In genomic region chr7:94395141-94396041, GRCh38 we compare ENCODE assay signal across 8 cellular contexts. TPM values are rescaled to one million over a fixed set of nuclear protein-coding genes. Genes with fewer than 3 reads are reported as not detected.
DNase-seq lines count a peak whose midpoint lies in the region; TF ChIP-seq lines count a peak whose summit lies in the region.

No MANE protein-coding gene starts in this region.

- H3K4me3 Mint-ChIP-seq in H9 = peak overlapping the region; percentile 69 to 84
- H3K4me3 Mint-ChIP-seq in chondrocyte (ENCODE audit: unreplicated experiment) = peak overlapping the region; percentile 98

- H3K79me2 ChIP-seq in H9 (ENCODE audit: insufficient read depth, low read length) = no peaks in the 10 kb centered on the region
- H3K79me2 ChIP-seq in KMS-11 (ENCODE audit: insufficient read depth, low read depth) = no peaks in the 10 kb centered on the region

- H3K4me2 ChIP-seq in H9 (ENCODE audit: insufficient read depth, insufficient read length, low read length) (peak overlapping the region; percentile 88), KMS-11 (no peak overlapping the region)

- H2BK20ac ChIP-seq in H9 (ENCODE audit: low read depth, low read length, poor library complexity, severe bottlenecking) = no peak overlapping the region

- H3K14ac ChIP-seq in H9 (ENCODE audit: insufficient read depth, low read length) = no peak overlapping the region; the same call in 1 of the 2 replicates

- H2AFZ ChIP-seq in H9 (ENCODE audit: low read length) (peak overlapping the region; percentile 98), KMS-11 (ENCODE audit: low read depth) (no peak overlapping the region)

- H3K27ac ChIP-seq in H9 (ENCODE audit: insufficient read length, low read depth, low read length) (no peak overlapping the region), KMS-11 (no peak overlapping the region)

- H3K56ac ChIP-seq in H9 (ENCODE audit: insufficient read length, low read depth, low read length) = no peak overlapping the region

- H2BK12ac ChIP-seq in H9 (ENCODE audit: insufficient read length, low read depth, low read length) = no peak overlapping the region

- H3K23ac ChIP-seq in H9 (ENCODE audit: insufficient read length, low read depth, low read length) = no peak overlapping the region

- H3K4me3 ChIP-seq in KMS-11 (IDR thresholded peaks at IDR 0.05; ENCODE audit: insufficient read depth, low read depth, low read length) = no peak overlapping the region

- no peaks in the 10 kb centered on the region for H3K27me3 ChIP-seq in H9 (ENCODE audit: insufficient read depth, low read length)
- no peaks in the 10 kb centered on the region for H3K27me3 ChIP-seq in KMS-11 (ENCODE audit: insufficient read depth, low read depth)

- H3K9me3 ChIP-seq in H9 (ENCODE audit: control insufficient read depth, low read depth, low read length) = no peaks in the 10 kb centered on the region

- H3K27ac Mint-ChIP-seq in H9 (peak overlapping the region in 1 of 3 experiments; percentile 28; a peak in 2 of 7 replicates), chondrocyte (ENCODE audit: unreplicated experiment) (peak overlapping the region; percentile 100)

- H4K91ac ChIP-seq in H9 (ENCODE audit: insufficient read length, low read depth, low read length) = no peak overlapping the region

- H3K4me1 Mint-ChIP-seq in H9 (peaks cover 38 to 44% of the 10 kb centered on the region in 2 experiments), chondrocyte (ENCODE audit: low read depth) (peaks cover 40% of the 10 kb centered on the region)

- WGBS in H9 (ENCODE audit: extremely low coverage, insufficient read length, low lambda C conversion rate) = no CpG with 5 or more reads among the region's 14 CpGs

- peak overlapping the region; percentile 51 for H3K18ac ChIP-seq in H9 (ENCODE audit: insufficient read length, low read depth, low read length)

- H2BK5ac ChIP-seq in H9 (ENCODE audit: insufficient read length, low read length) = no peak overlapping the region

- no peak overlapping the region for H4K8ac ChIP-seq in H9 (replicated peaks; ENCODE audit: insufficient read length, low read depth, low read length)

- TF ChIP-seq CTCF in H9 (conservative IDR thresholded peaks at IDR 0.05) = peak; percentile 91
- TF ChIP-seq CTCF in KMS-11 (conservative IDR thresholded peaks at IDR 0.05; ENCODE audit: low read depth, low read length) = peak; percentile 89
- peak; percentile 94 for TF ChIP-seq CTCF in chondrocyte (IDR thresholded peaks at IDR 0.05)

- no peak overlapping the region for H2AK5ac ChIP-seq in H9 (ENCODE audit: insufficient read length, low read length)

- H3T11ph ChIP-seq in H9 (ENCODE audit: low read length) = no peak overlapping the region

- H3K9ac ChIP-seq in H9 (ENCODE audit: extremely low read depth, insufficient read length, low read length) = peak overlapping the region; percentile 55
- H3K9ac ChIP-seq in KMS-11 = no peak overlapping the region

- H3K36me3 Mint-ChIP-seq in H9 (ENCODE audit: insufficient read depth in 1 of 3, low read depth in 3 of 3) = peaks cover 0 to 14% (median 0%) of the 10 kb centered on the region in 3 experiments; a peak in 2 of 7 replicates
- H3K36me3 Mint-ChIP-seq in chondrocyte (ENCODE audit: low read depth) = peaks cover 44% of the 10 kb centered on the region

- H3K79me1 ChIP-seq in H9 (ENCODE audit: insufficient read depth, low read depth, low read length, poor library complexity, severe bottlenecking) = no peaks in the 10 kb centered on the region

- H3K4me1 ChIP-seq in H9 (ENCODE audit: insufficient read depth, low read length) (peaks cover 4% of the 10 kb centered on the region; the same call in 1 of the 2 replicates), KMS-11 (ENCODE audit: low read depth, poor library complexity, severe bottlenecking) (no peaks in the 10 kb centered on the region)

- no peak overlapping the region for H2BK120ac ChIP-seq in H9 (ENCODE audit: low read depth, low read length, poor library complexity, severe bottlenecking)

- no peaks in the 10 kb centered on the region for H3K36me3 ChIP-seq in KMS-11 (ENCODE audit: insufficient read depth)

- H3K27me3 Mint-ChIP-seq in H9 (ENCODE audit: low read depth) (peaks cover 8% of the 10 kb centered on the region), chondrocyte (ENCODE audit: low read depth) (no peaks in the 10 kb centered on the region)

- no peak overlapping the region for H2BK15ac ChIP-seq in H9 (ENCODE audit: low read depth, low read length)

- no peaks in the 10 kb centered on the region for H4K20me1 ChIP-seq in H9 (ENCODE audit: control insufficient read depth, insufficient read depth, insufficient read length)
- H4K20me1 ChIP-seq in KMS-11 (ENCODE audit: insufficient read depth) = no peaks in the 10 kb centered on the region

- peak; percentile 20 for DNase-seq in stimulated activated CD4-positive, alpha-beta T cell treated with anti-CD3 and anti-CD28 coated beads, Interleukin-1b, Interleukin-23, amount 100 ng/mL, for 48 hours
- DNase-seq in stimulated activated CD4-positive, alpha-beta T cell treated with anti-CD3 and anti-CD28 coated beads, Interleukin-12 subunit alpha, Interleukin-12 subunit beta, amount 100 ng/mL, for 4 hours = no peak
- DNase-seq in H9 (peak; percentile 61), RKO (ENCODE audit: low spot score) (peak; percentile 83), chondrocyte (ENCODE audit: low spot score) (no peak), kidney tubule cell (ENCODE audit: low spot score) (peak; percentile 82), stromal cell of bone marrow (ENCODE audit: low read depth) (peak; percentile 77)

- H3K9me3 Mint-ChIP-seq in H9 (no peaks in the 10 kb centered on the region), chondrocyte (ENCODE audit: low read depth) (no peaks in the 10 kb centered on the region)

- no peak overlapping the region for H3K4ac ChIP-seq in H9 (ENCODE audit: low read depth, low read length)

- peaks cover 17% of the 10 kb centered on the region for H3K23me2 ChIP-seq in H9 (ENCODE audit: insufficient read length, low read depth, low read length, poor library complexity, severe bottlenecking)

- H4K5ac ChIP-seq in H9 (ENCODE audit: insufficient read length, low read depth, low read length) = no peak overlapping the region

RNA-seq across cellular contexts. Expression of gene COL1A2, which starts 0.7 kb away (rescaled TPM):
- total RNA-seq in H9 (2021) = 42.1 and 42.8 TPM in 2 replicates
- total RNA-seq in chondrocyte = 11,901 to 12,433 TPM (median 12,302 TPM) in 3 replicates

Comparison
In these comparisons a context has a peak if more than half of its experiments do, and no peak if none do; other contexts are left out.
1. DNase-seq: peak in stimulated activated CD4-positive, alpha-beta T cell treated with anti-CD3 and anti-CD28 coated beads, Interleukin-1b, Interleukin-23, amount 100 ng/mL, for 48 hours (single experiment), H9 (single experiment), RKO (single experiment), kidney tubule cell (single experiment) and stromal cell of bone marrow (single experiment); none in stimulated activated CD4-positive, alpha-beta T cell treated with anti-CD3 and anti-CD28 coated beads, Interleukin-12 subunit alpha, Interleukin-12 subunit beta, amount 100 ng/mL, for 4 hours (single experiment) and chondrocyte (single experiment).
2. RNA of gene COL1A2, which starts 0.7 kb away (total RNA-seq): 11,901 to 12,433 TPM in chondrocyte; 42.1 to 42.8 TPM in H9; every median in the first group is over 100 times any median in the second.
3. Peak in every context shown above with its lines, with median percentiles within 50 percentile points of each other: CTCF ChIP-seq.